26 cellular contexts compared by ENCODE assay signal in genomic region chr2:158381978-158382377, GRCh38.
"Had no signal": no experiment of that assay in that cellular context is flagged by ENCODE, and none has a peak within 500 bp of the region (broad histone marks: within the 10 kb centered on the region; RNA-seq: fewer than 3 reads in every experiment).

No MANE protein-coding gene starts in this region.

- FAIRE-seq: urothelium cell line had no signal

- H3K4me3 ChIP-seq: stomach, suprapubic skin, testis, thoracic aorta, thyroid gland, tibial artery, tibial nerve, transverse colon, upper lobe of left lung, upper lobe of right lung, uterus had no signal

- H3K9me3 ChIP-seq: suprapubic skin, testis, thoracic aorta, thyroid gland, tibial artery, tibial nerve, transverse colon, upper lobe of left lung, upper lobe of right lung, uterus had no signal

- H3K4me1 ChIP-seq: stomach, suprapubic skin, testis, thyroid gland, tibial artery, tibial nerve, transverse colon, upper lobe of left lung, upper lobe of right lung, uterus had no signal

- H3K36me3 ChIP-seq: stomach, suprapubic skin, thoracic aorta, thyroid gland, tibial artery, tibial nerve, transverse colon, upper lobe of left lung, upper lobe of right lung, uterus had no signal

- H3K27me3 ChIP-seq: stomach, suprapubic skin, testis, thyroid gland, tibial artery, tibial nerve, transverse colon, upper lobe of left lung, upper lobe of right lung, uterus had no signal

- ATAC-seq: stimulated activated effector memory CD8-positive, alpha-beta T cell treated with anti-CD3 and anti-CD28 coated beads, Interleukin-12 subunit alpha, Interleukin-12 subunit beta, amount 100 ng/mL, for 72 hours; stimulated activated memory B cell treated with anti-CD40 and anti-IgM and Interleukin-4, amounts not matched to agents 10 μg/mL and 1 μg/mL and 100 μg/mL, for 72 hours; stimulated activated naive B cell treated with anti-CD40 and anti-IgM and Interleukin-4, amounts not matched to agents 10 μg/mL and 1 μg/mL and 100 μg/mL, for 72 hours; stimulated activated naive CD8-positive, alpha-beta T cell treated with anti-CD3 and anti-CD28 coated beads, Interleukin-15, amount 100 ng/mL, for 72 hours; stimulated activated naive CD8-positive, alpha-beta T cell treated with anti-CD3 and anti-CD28 coated beads, Interleukin-15, Interleukin-2, amounts not matched to agents 100 U/mL and 50 U/mL, for 24 hours; upper lobe of right lung had no signal

- H3K27ac ChIP-seq: stomach, suprapubic skin, testis, thoracic aorta, thyroid gland, tibial artery, tibial nerve, transverse colon, upper lobe of left lung, upper lobe of right lung, uterus had no signal

- DNase-seq: stimulated activated CD4-positive, alpha-beta T cell treated with anti-CD3 and anti-CD28 coated beads, Interleukin-2, amount 100 ng/mL, for 48 hours; stimulated activated CD4-positive, alpha-beta T cell treated with anti-CD3 and anti-CD28 coated beads, Interleukin-4, amount 100 ng/mL, for 1 hour; stimulated activated CD4-positive, alpha-beta T cell treated with anti-CD3 and anti-CD28 coated beads, Interleukin-4, amount 100 ng/mL, for 24 hours; stimulated activated CD4-positive, alpha-beta T cell treated with anti-CD3 and anti-CD28 coated beads, Interleukin-4, amount 100 ng/mL, for 4 hours; stimulated activated CD8-positive, alpha-beta memory T cell treated with anti-CD3 and anti-CD28 coated beads, Interleukin-4, amount 100 ng/mL, for 48 hours; stimulated activated naive B cell treated with anti-CD40 and anti-IgM and Interleukin-4, amounts not matched to agents 10 μg/mL and 1 μg/mL and 100 μg/mL, for 72 hours; stimulated activated naive CD4-positive, alpha-beta T cell; stimulated activated naive CD4-positive, alpha-beta T cell treated with Interleukin-2 at 50 U/mL for 16 hours; stimulated activated naive CD8-positive, alpha-beta T cell treated with anti-CD3 and anti-CD28 coated beads, Interleukin-15, amount 100 ng/mL, for 72 hours; stimulated activated naive CD8-positive, alpha-beta T cell treated with anti-CD3 and anti-CD28 coated beads, Interleukin-15, Interleukin-2, amounts not matched to agents 100 U/mL and 50 U/mL, for 24 hours; stomach; substantia nigra; testis; thyroid gland; tibial artery; transverse colon; trophoblast cell; upper lobe of left lung; upper lobe of right lung; uterus had no signal
